Comparison of ENCODE assay signal across 14 cellular contexts in genomic region chr14:51020024-51020710, GRCh38.
DNase-seq lines count a peak whose midpoint lies in the region; ATAC-seq and TF ChIP-seq lines count a peak whose summit lies in the region.
"Had no signal": no experiment of that assay in that cellular context is flagged by ENCODE, and none has a peak within 500 bp of the region (broad histone marks: within the 10 kb centered on the region; RNA-seq: fewer than 3 reads in every experiment).

No MANE protein-coding gene starts in this region.

- H3K4me3 ChIP-seq in skeletal muscle cell (ENCODE audit: low read depth, low read length): no peak overlapping the region
- H3K4me3 ChIP-seq: body of pancreas had no signal

- peak; percentile 99 for DNase-seq in G401 (ENCODE audit: low spot score)
- peak; percentile 58 to 65 for DNase-seq in hippocampal formation (lab: John Stamatoyannopoulos, UW)
- DNase-seq in skeletal muscle cell (ENCODE audit: low read depth): peak; percentile 64
- no peak for DNase-seq in mucosa of gallbladder (ENCODE audit: low spot score)
- DNase-seq in NCI-H1417 treated with DMSO at 0.1 percent for 48 hours (lab: John Stamatoyannopoulos, UW): no peak
- DNase-seq in T-cell: no peak
- DNase-seq: activated CD4-positive, CD25-positive, alpha-beta regulatory T cell; activated T-cell treated with anti-CD3 and anti-CD28 coated beads, Interleukin-2, amount 50 U/mL, for 4 hours; body of pancreas; RPMI8226 had no signal

- H3K4me3 Mint-ChIP-seq in T-cell: no peak overlapping the region
- H3K4me3 Mint-ChIP-seq: activated T-cell treated with anti-CD3 and anti-CD28 coated beads, Interleukin-2, amount 50 U/mL, for 4 hours; IgD-negative memory B cell had no signal

- H3K27ac Mint-ChIP-seq in T-cell: no peak overlapping the region
- H3K27ac Mint-ChIP-seq: IgD-negative memory B cell, progenitor cell of endocrine pancreas had no signal

- H3K27me3 Mint-ChIP-seq in T-cell: peaks cover 0 to 10% of the 10 kb centered on the region in 2 donors
- H3K27me3 Mint-ChIP-seq: progenitor cell of endocrine pancreas had no signal

- no peaks in the 10 kb centered on the region for H3K4me1 Mint-ChIP-seq in T-cell
- H3K4me1 Mint-ChIP-seq: IgD-negative memory B cell had no signal

- CTCF ChIA-PET in T-cell (lab: Charles Lee): no interaction called here

- in situ Hi-C loops in G401 (cut with HindIII; ENCODE audit: low sequenced_read_pairs): no loop called here

- POLR2A ChIA-PET in T-cell (lab: Charles Lee): no interaction called here

- H3K36me3 Mint-ChIP-seq in T-cell: no peaks in the 10 kb centered on the region

- ATAC-seq in SK-N-SH treated with all-trans-retinoic acid at 6 μM for 48 hours (peak; percentile 78), GM21723 (IDR thresholded peaks at IDR 0.05; ENCODE audit: unreplicated experiment) (no peak), T-cell (replicated peaks in 1 of 4) (no peak)
- ATAC-seq: activated T-cell treated with anti-CD3 and anti-CD28 coated beads, Interleukin-2, amount 50 U/mL, for 4 hours; body of pancreas had no signal

- H3K9me3 Mint-ChIP-seq in T-cell: no peaks in the 10 kb centered on the region
- H3K9me3 Mint-ChIP-seq: activated T-cell treated with anti-CD3 and anti-CD28 coated beads, Interleukin-2, amount 50 U/mL, for 4 hours; IgD-negative memory B cell had no signal

TF ChIP-seq in SK-N-SH treated with all-trans-retinoic acid at 6 μM for 48 hours, 23 proteins besides CTCF, POLR2A, EP300 and RAD21:
- TF ChIP-seq BACH2 (CRISPR knock-in tag; IDR thresholded peaks at IDR 0.05; ENCODE audit: borderline replicate concordance) (no peak), CSDC2 (CRISPR knock-in tag; IDR thresholded peaks at IDR 0.05) (no peak), CSRNP3 (CRISPR knock-in tag; IDR thresholded peaks at IDR 0.05) (no peak), TCF4 (CRISPR knock-in tag; IDR thresholded peaks at IDR 0.05; ENCODE audit: borderline replicate concordance) (0 out of 2 replicates have a peak, but pooled peaks have one; percentile 25)
- TF ChIP-seq, protein P1, sequence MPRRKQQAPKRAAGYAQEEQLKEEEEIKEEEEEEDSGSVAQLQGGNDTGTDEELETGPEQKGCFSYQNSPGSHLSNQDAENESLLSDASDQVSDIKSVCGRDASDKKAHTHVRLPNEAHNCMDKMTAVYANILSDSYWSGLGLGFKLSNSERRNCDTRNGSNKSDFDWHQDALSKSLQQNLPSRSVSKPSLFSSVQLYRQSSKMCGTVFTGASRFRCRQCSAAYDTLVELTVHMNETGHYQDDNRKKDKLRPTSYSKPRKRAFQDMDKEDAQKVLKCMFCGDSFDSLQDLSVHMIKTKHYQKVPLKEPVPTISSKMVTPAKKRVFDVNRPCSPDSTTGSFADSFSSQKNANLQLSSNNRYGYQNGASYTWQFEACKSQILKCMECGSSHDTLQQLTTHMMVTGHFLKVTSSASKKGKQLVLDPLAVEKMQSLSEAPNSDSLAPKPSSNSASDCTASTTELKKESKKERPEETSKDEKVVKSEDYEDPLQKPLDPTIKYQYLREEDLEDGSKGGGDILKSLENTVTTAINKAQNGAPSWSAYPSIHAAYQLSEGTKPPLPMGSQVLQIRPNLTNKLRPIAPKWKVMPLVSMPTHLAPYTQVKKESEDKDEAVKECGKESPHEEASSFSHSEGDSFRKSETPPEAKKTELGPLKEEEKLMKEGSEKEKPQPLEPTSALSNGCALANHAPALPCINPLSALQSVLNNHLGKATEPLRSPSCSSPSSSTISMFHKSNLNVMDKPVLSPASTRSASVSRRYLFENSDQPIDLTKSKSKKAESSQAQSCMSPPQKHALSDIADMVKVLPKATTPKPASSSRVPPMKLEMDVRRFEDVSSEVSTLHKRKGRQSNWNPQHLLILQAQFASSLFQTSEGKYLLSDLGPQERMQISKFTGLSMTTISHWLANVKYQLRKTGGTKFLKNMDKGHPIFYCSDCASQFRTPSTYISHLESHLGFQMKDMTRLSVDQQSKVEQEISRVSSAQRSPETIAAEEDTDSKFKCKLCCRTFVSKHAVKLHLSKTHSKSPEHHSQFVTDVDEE (CRISPR knock-in tag; IDR thresholded peaks at IDR 0.05): no peak

Comparison
In these comparisons a context has a peak if more than half of its experiments do, and no peak if none do; other contexts are left out.
1. DNase-seq: peak in G401 (single experiment), hippocampal formation (2 of 2) and skeletal muscle cell (single experiment); none in mucosa of gallbladder (single experiment), NCI-H1417 treated with DMSO at 0.1 percent for 48 hours (single experiment) and T-cell (0 of 34).